16 cellular contexts compared by ENCODE assay signal in genomic region chr3:36408146-36408545, GRCh38. TPM values are rescaled to one million over a fixed set of nuclear protein-coding genes. Genes with fewer than 3 reads are reported as not detected.
DNase-seq lines count a peak whose midpoint lies in the region; ATAC-seq and TF ChIP-seq lines count a peak whose summit lies in the region.
"Had no signal": no experiment of that assay in that cellular context is flagged by ENCODE, and none has a peak within 500 bp of the region (broad histone marks: within the 10 kb centered on the region; RNA-seq: fewer than 3 reads in every experiment).

No MANE protein-coding gene starts in this region.

- H3K9me3 ChIP-seq in PC-9 (ENCODE audit: insufficient read depth, low read depth) (no peaks in the 10 kb centered on the region), mucosa of descending colon (no peaks in the 10 kb centered on the region)
- H3K9me3 ChIP-seq: BLaER1 treated with 17β-estradiol and CSF1 and Interleukin-3, amounts not matched to agents 10 nM and 100 nM had no signal

- TF ChIP-seq CTCF in GM23338 (conservative IDR thresholded peaks at IDR 0.05; ENCODE audit: low read depth in 2 of 2) (peak; percentile 57 to 58), PC-9 (conservative IDR thresholded peaks at IDR 0.05) (0 out of 2 replicates have a peak, but pooled peaks have one; percentile 15), mucosa of descending colon (IDR thresholded peaks at IDR 0.05) (no peak)

- DNase-seq in AG08395 (ENCODE audit: low spot score) (peak; percentile 4), GM23338 (ENCODE audit: low spot score) (peak; percentile 40), PC-9 (no peak), fibroblast of peridontal ligament (ENCODE audit: extremely low read depth) (peak; percentile 17), DMS 273 treated with DMSO at 0.1 percent for 48 hours (lab: John Stamatoyannopoulos, UW) (no peak), mucosa of descending colon (no peak), SIG-M5 (lab: John Stamatoyannopoulos, UW) (no peak), cortex of kidney (lab: John Stamatoyannopoulos, UW) (no peak)
- DNase-seq: activated naive CD8-positive, alpha-beta T cell treated with anti-CD3 and anti-CD28 coated beads, Interleukin-2, amount 10 ng/mL, durations not matched to agents 7 days and 5 days; dorsolateral prefrontal cortex; kidney glomerular epithelial cell; naive thymus-derived CD4-positive, alpha-beta T cell; NCI-H2171 treated with DMSO at 0.1 percent for 48 hours had no signal

- H3K27me3 ChIP-seq in GM23338 (ENCODE audit: insufficient read depth) = no peaks in the 10 kb centered on the region
- no peaks in the 10 kb centered on the region for H3K27me3 ChIP-seq in PC-9 (ENCODE audit: insufficient read depth, low read depth)
- H3K27me3 ChIP-seq: BLaER1 treated with 17β-estradiol and CSF1 and Interleukin-3, amounts not matched to agents 10 nM and 100 nM had no signal

- H3K9me2 ChIP-seq in GM23338 (ENCODE audit: insufficient read depth) = 0 out of 2 replicates have a peak, but pooled peaks cover 8% of the 10 kb centered on the region
- no peaks in the 10 kb centered on the region for H3K9me2 ChIP-seq in PC-9 (ENCODE audit: insufficient read depth)

- CTCF ChIA-PET in PC-9 (lab: Charles Lee) = no interaction called here

- H3K36me3 ChIP-seq in GM23338 (ENCODE audit: insufficient read depth) = no peaks in the 10 kb centered on the region
- H3K36me3 ChIP-seq in PC-9 (ENCODE audit: low read depth) = no peaks in the 10 kb centered on the region
- H3K36me3 ChIP-seq in mucosa of descending colon (ENCODE audit: low read depth) = no peaks in the 10 kb centered on the region
- H3K36me3 ChIP-seq: BLaER1 treated with 17β-estradiol and CSF1 and Interleukin-3, amounts not matched to agents 10 nM and 100 nM had no signal

- no peaks in the 10 kb centered on the region for H3K36me3 Mint-ChIP-seq in GM23338 (ENCODE audit: low read depth)
- H3K36me3 Mint-ChIP-seq: activated naive CD8-positive, alpha-beta T cell treated with anti-CD3 and anti-CD28 coated beads, Interleukin-2, amount 10 ng/mL, durations not matched to agents 7 days and 5 days; naive thymus-derived CD4-positive, alpha-beta T cell had no signal

- H2AFZ ChIP-seq in GM23338 (no peak overlapping the region), PC-9 (no peak overlapping the region)

- H3K27me3 Mint-ChIP-seq in GM23338 (ENCODE audit: insufficient read depth, low read depth, poor library complexity) = no peaks in the 10 kb centered on the region
- H3K27me3 Mint-ChIP-seq: activated naive CD8-positive, alpha-beta T cell treated with anti-CD3 and anti-CD28 coated beads, Interleukin-2, amount 10 ng/mL, durations not matched to agents 7 days and 5 days; naive thymus-derived CD4-positive, alpha-beta T cell had no signal

- ATAC-seq in GM23338 (peak; percentile 79), mucosa of descending colon (no peak)
- ATAC-seq: naive thymus-derived CD4-positive, alpha-beta T cell; Panc1 had no signal

- H3K4me3 Mint-ChIP-seq in GM23338 = no peak overlapping the region
- H3K4me3 Mint-ChIP-seq: activated naive CD8-positive, alpha-beta T cell treated with anti-CD3 and anti-CD28 coated beads, Interleukin-2, amount 10 ng/mL, durations not matched to agents 7 days and 5 days; naive thymus-derived CD4-positive, alpha-beta T cell had no signal

- H3K9me3 Mint-ChIP-seq in GM23338 = no peaks in the 10 kb centered on the region
- H3K9me3 Mint-ChIP-seq: activated naive CD8-positive, alpha-beta T cell treated with anti-CD3 and anti-CD28 coated beads, Interleukin-2, amount 10 ng/mL, durations not matched to agents 7 days and 5 days; naive thymus-derived CD4-positive, alpha-beta T cell had no signal

- peaks cover 3% of the 10 kb centered on the region; the same call in 2 of the 3 replicates for H3K4me1 Mint-ChIP-seq in GM23338
- H3K4me1 Mint-ChIP-seq: activated naive CD8-positive, alpha-beta T cell treated with anti-CD3 and anti-CD28 coated beads, Interleukin-2, amount 10 ng/mL, durations not matched to agents 7 days and 5 days; naive thymus-derived CD4-positive, alpha-beta T cell had no signal

- POLR2A ChIA-PET in PC-9 (lab: Charles Lee; ENCODE audit: unreplicated experiment) = no interaction called here

- H3K79me2 ChIP-seq in GM23338 (replicated peaks; ENCODE audit: insufficient read depth) = no peaks in the 10 kb centered on the region
- H3K79me2 ChIP-seq in PC-9 (ENCODE audit: low read depth) = no peaks in the 10 kb centered on the region

- no peak overlapping the region; the same call in 1 of the 2 replicates for H3K27ac Mint-ChIP-seq in GM23338
- H3K27ac Mint-ChIP-seq: activated naive CD8-positive, alpha-beta T cell treated with anti-CD3 and anti-CD28 coated beads, Interleukin-2, amount 10 ng/mL, durations not matched to agents 7 days and 5 days; naive thymus-derived CD4-positive, alpha-beta T cell had no signal

- H3F3A ChIP-seq in GM23338 (replicated peaks; ENCODE audit: low read depth) = no peaks in the 10 kb centered on the region
- H3F3A ChIP-seq in PC-9 (ENCODE audit: insufficient read depth, low read depth) = no peaks in the 10 kb centered on the region

- H3K4me1 ChIP-seq in GM23338 (ENCODE audit: insufficient read depth) (no peaks in the 10 kb centered on the region), PC-9 (replicated peaks; ENCODE audit: insufficient read depth) (no peaks in the 10 kb centered on the region), mucosa of descending colon (ENCODE audit: low read depth) (no peaks in the 10 kb centered on the region)
- H3K4me1 ChIP-seq: BLaER1 treated with 17β-estradiol and CSF1 and Interleukin-3, amounts not matched to agents 10 nM and 100 nM had no signal

- H4K20me1 ChIP-seq in GM23338 (replicated peaks; ENCODE audit: insufficient read depth) (no peaks in the 10 kb centered on the region), PC-9 (ENCODE audit: insufficient read depth) (no peaks in the 10 kb centered on the region)
- H4K20me1 ChIP-seq: BLaER1 treated with 17β-estradiol and CSF1 and Interleukin-3, amounts not matched to agents 10 nM and 100 nM had no signal

- intact Hi-C loops in PC-9 (cut with micrococcal nuclease; ENCODE audit: unreplicated experiment) (no loop called here), mucosa of descending colon (cut with DNase I, micrococcal nuclease) (no loop called here)

- H3K4me2 ChIP-seq in GM23338 (no peak overlapping the region), PC-9 (no peak overlapping the region)
- H3K4me2 ChIP-seq: BLaER1 treated with 17β-estradiol and CSF1 and Interleukin-3, amounts not matched to agents 10 nM and 100 nM had no signal

- BruUV-seq in PC-9 (replicated peaks; lab: Mats Ljungman, UMichigan) = no TSS peak

- no peak overlapping the region for H3K27ac ChIP-seq in GM23338 (ENCODE audit: low read depth)
- H3K27ac ChIP-seq in PC-9 = no peak overlapping the region
- H3K27ac ChIP-seq: BLaER1 treated with 17β-estradiol and CSF1 and Interleukin-3, amounts not matched to agents 10 nM and 100 nM; dorsolateral prefrontal cortex had no signal

- no peak overlapping the region for H3K4me3 ChIP-seq in GM23338
- no peak overlapping the region for H3K4me3 ChIP-seq in PC-9
- H3K4me3 ChIP-seq in mucosa of descending colon = no peak overlapping the region
- H3K4me3 ChIP-seq: BLaER1 treated with 17β-estradiol and CSF1 and Interleukin-3, amounts not matched to agents 10 nM and 100 nM; dorsolateral prefrontal cortex had no signal

TF ChIP-seq in GM23338, 12 proteins besides CTCF, POLR2A, EP300 and RAD21 (continues in another document):
- TF ChIP-seq ZNF114 (CRISPR knock-in tag; IDR thresholded peaks at IDR 0.05) = no peak

RNA-seq across cellular contexts. Expression of gene STAC, which starts 27.8 kb away (rescaled TPM):
- 17.1 and 22.9 TPM in 2 replicates for total RNA-seq in GM23338 (2014; rRNA removed; shearing (Covaris generic))
- polyA plus RNA-seq in GM23338 (2016; fragmentation: Nextera tagmentation; extraction: Ambion mirVana) = 4.7 and 5.6 TPM in 2 replicates
- total RNA-seq in PC-9 (2021) = 14.7 and 17.6 TPM in 2 replicates
- total RNA-seq in mucosa of descending colon = 1 to 10 TPM in 1 of 3 donors, under 1 TPM in 1, not detected in 1; 0.43 to 4.5 TPM
- total RNA-seq: activated naive CD8-positive, alpha-beta T cell treated with anti-CD3 and anti-CD28 coated beads, Interleukin-2, amount 10 ng/mL, durations not matched to agents 7 days and 5 days; G401 had no signal
- polyA plus RNA-seq: naive thymus-derived CD4-positive, alpha-beta T cell had no signal

Comparison
In these comparisons a context has a peak if more than half of its experiments do, and no peak if none do; other contexts are left out.
1. DNase-seq: peak in AG08395 (single experiment), GM23338 (single experiment) and fibroblast of peridontal ligament (single experiment); none in PC-9 (0 of 2), DMS 273 treated with DMSO at 0.1 percent for 48 hours (single experiment), mucosa of descending colon (0 of 3), SIG-M5 (single experiment) and cortex of kidney (single experiment).